ENCODE assay signal across 24 cellular contexts in genomic region chr14:30143617-30144016, GRCh38.
DNase-seq lines count a peak whose midpoint lies in the region; ATAC-seq and TF ChIP-seq lines count a peak whose summit lies in the region.
"Had no signal": no experiment of that assay in that cellular context is flagged by ENCODE, and none has a peak within 500 bp of the region (broad histone marks: within the 10 kb centered on the region; RNA-seq: fewer than 3 reads in every experiment).

No MANE protein-coding gene starts in this region.

- in situ Hi-C loops in KBM-7 (cut with MboI; ENCODE audit: low pct_unique_long_range_greater_than_20kb, low sequenced_read_pairs): no loop called here

- CTCF ChIA-PET in GM10248 (lab: Yijun Ruan, JAX): interaction anchor here (1.1 kb wide), 2 partner anchors 9 to 11 kb away, joined by 4 read pairs; no protein-coding TSS in a partner anchor

- POLR2A ChIA-PET in GM10248 (lab: Yijun Ruan, JAX): no interaction called here

- H3K79me2 ChIP-seq in ACC112 (ENCODE audit: control insufficient read depth, insufficient read depth, low read length, unreplicated experiment): peaks cover 4% of the 10 kb centered on the region

- DNase-seq in GM03348 (ENCODE audit: low spot score) (peak; percentile 53), choroid plexus epithelial cell (ENCODE audit: low read depth) (peak; percentile 52), left lobe of liver (ENCODE audit: low spot score) (no peak), GM10248 (ENCODE audit: extremely low spot score) (no peak), prostate gland (ENCODE audit: low spot score) (no peak), KBM-7 (no peak)
- DNase-seq in stimulated activated CD4-positive, alpha-beta T cell treated with anti-CD3 and anti-CD28 coated beads, Interleukin-4, amount 100 ng/mL, for 1 hour: no peak
- DNase-seq: activated CD4-positive, alpha-beta T cell treated with anti-CD3 and anti-CD28 coated beads for 1 hour; activated T-cell treated with anti-CD3 and anti-CD28 coated beads, Interleukin-2, amount 50 U/mL, for 1 hour; adrenal gland; central memory CD4-positive, alpha-beta T cell; DMS 273 treated with DMSO at 0.1 percent for 48 hours; kidney; mammary epithelial cell; naive B cell; NCI-H1417 treated with DMSO at 0.1 percent for 48 hours; NCI-H2171 treated with DMSO at 0.1 percent for 48 hours; stimulated activated CD4-positive, alpha-beta T cell treated with anti-CD3 and anti-CD28 coated beads, Interleukin-15, amount 100 ng/mL, for 24 hours; SW 1271; upper lobe of right lung had no signal

- H3K27me3 ChIP-seq in ACC112 (ENCODE audit: insufficient read depth, low read length) (no peaks in the 10 kb centered on the region), prostate gland (replicated peaks; ENCODE audit: insufficient read depth) (no peaks in the 10 kb centered on the region)
- H3K27me3 ChIP-seq: adrenal gland, upper lobe of right lung had no signal

- no peaks in the 10 kb centered on the region for H3K9me3 ChIP-seq in prostate gland
- H3K9me3 ChIP-seq: A549 had no signal

- H3K36me3 ChIP-seq in ACC112 (ENCODE audit: insufficient read depth, low read length): peaks cover 17% of the 10 kb centered on the region
- H3K36me3 ChIP-seq in prostate gland: no peaks in the 10 kb centered on the region
- H3K36me3 ChIP-seq: adrenal gland, upper lobe of right lung had no signal

- intact Hi-C loops in prostate gland (cut with DNase I): no loop called here

- TF ChIP-seq CTCF in choroid plexus epithelial cell (conservative IDR thresholded peaks at IDR 0.05; ENCODE audit: low read depth, low read length): no peak
- no peak for TF ChIP-seq CTCF in GM10248 (IDR thresholded peaks at IDR 0.05; ENCODE audit: control extremely low read depth, extremely low read depth, low read depth, missing control alignments)
- TF ChIP-seq CTCF in prostate gland (IDR thresholded peaks at IDR 0.05): no peak

- no peak for TF ChIP-seq POLR2A in prostate gland (IDR thresholded peaks at IDR 0.05)

- H3K4me1 ChIP-seq in ACC112 (ENCODE audit: control insufficient read depth, insufficient read depth, low read length, unreplicated experiment): no peaks in the 10 kb centered on the region
- H3K4me1 ChIP-seq in prostate gland (replicated peaks): no peaks in the 10 kb centered on the region
- H3K4me1 ChIP-seq: A549, adrenal gland, upper lobe of right lung had no signal

- ATAC-seq in left lobe of liver: peak; percentile 65
- ATAC-seq: A549, Right ventricle myocardium inferior, upper lobe of right lung had no signal

- peak overlapping the region; percentile 19; the same call in 1 of the 2 replicates for H3K27ac ChIP-seq in ACC112 (ENCODE audit: low read depth, low read length)
- peak overlapping the region in 1 of 2 donors; percentile 14 for H3K27ac ChIP-seq in prostate gland
- H3K27ac ChIP-seq: A549, adrenal gland, epithelial cell of prostate, upper lobe of right lung had no signal

- H3K4me3 ChIP-seq in ACC112 (ENCODE audit: low read depth, low read length): peak overlapping the region; percentile 63
- H3K4me3 ChIP-seq in choroid plexus epithelial cell (ENCODE audit: low read depth, low read length): no peak overlapping the region
- no peak overlapping the region for H3K4me3 ChIP-seq in prostate gland
- H3K4me3 ChIP-seq: A549, adrenal gland, upper lobe of right lung had no signal

- peak overlapping the region; percentile 96 for H2AFZ ChIP-seq in ACC112 (ENCODE audit: low read length, unreplicated experiment)

Comparison
In these comparisons a context has a peak if more than half of its experiments do, and no peak if none do; other contexts are left out.
1. DNase-seq: peak in GM03348 (single experiment) and choroid plexus epithelial cell (single experiment); none in left lobe of liver (single experiment), GM10248 (single experiment), prostate gland (single experiment), stimulated activated CD4-positive, alpha-beta T cell treated with anti-CD3 and anti-CD28 coated beads, Interleukin-4, amount 100 ng/mL, for 1 hour (single experiment) and KBM-7 (single experiment).